In the genomic region with DNA sequence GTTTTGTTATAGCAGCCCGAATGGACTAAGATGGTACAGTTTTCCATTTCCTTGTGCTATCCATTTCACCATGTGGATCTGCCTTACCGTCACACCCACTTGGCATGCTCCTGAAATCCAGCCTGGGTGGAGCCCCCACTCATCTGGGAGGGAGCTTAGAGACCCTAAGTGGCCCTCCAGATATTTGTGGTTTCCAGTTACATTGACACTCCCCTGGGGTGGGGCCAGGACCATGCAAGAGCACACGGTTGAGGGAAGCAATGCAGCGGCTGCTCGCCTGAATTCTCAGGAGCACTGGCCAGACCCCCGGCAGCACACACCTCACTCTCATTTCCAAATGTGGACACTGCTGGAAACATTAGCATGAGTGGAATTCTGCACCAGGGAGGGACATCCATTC, we compare ENCODE assay signal across 17 cellular contexts.
DNase-seq lines count a peak whose midpoint lies in the region; ATAC-seq and TF ChIP-seq lines count a peak whose summit lies in the region.
"Had no signal": no experiment of that assay in that cellular context is flagged by ENCODE, and none has a peak within 500 bp of the region (broad histone marks: within the 10 kb centered on the region; RNA-seq: fewer than 3 reads in every experiment).

No MANE protein-coding gene starts in this region.

- no peaks in the 10 kb centered on the region for H3K36me3 ChIP-seq in left lung

- in situ Hi-C loops in GM13977 (cut with MboI; ENCODE audit: low pct_unique_long_range_greater_than_20kb, low sequenced_read_pairs, unreplicated experiment), result no loop called here

- ATAC-seq in left lung, result peak; percentile 92
- ATAC-seq: A549, HCT116 had no signal

- intact Hi-C loops in left lung (cut with DNase I), result no loop called here

- DNase-seq in NCI-H2029 (lab: John Stamatoyannopoulos, UW) (peak; percentile 12), NCI-H2029 treated with DMSO at 0.1 percent for 48 hours (lab: John Stamatoyannopoulos, UW) (no peak), NCI-H524 (lab: John Stamatoyannopoulos, UW) (peak; percentile 41 to 84), left lung (peak in 1 of 2 donors; percentile 62), cerebellar nuclear complex (lab: John Stamatoyannopoulos, UW) (no peak), GM13977 (ENCODE audit: low spot score) (no peak)
- DNase-seq in activated CD4-positive, CD25-positive, alpha-beta regulatory T cell treated with anti-CD3 and anti-CD28 coated beads, Interleukin-2, amount 50 U/mL, for 72 hours, result no peak
- DNase-seq: AML-193; Caco-2; CD4-positive, alpha-beta T cell; GDM1; GOT3; H7 had no signal

- H3K27ac ChIP-seq in left lung, result no peak overlapping the region
- H3K27ac ChIP-seq: 22Rv1, A549, C4-2B had no signal

- TF ChIP-seq CTCF in left lung (IDR thresholded peaks at IDR 0.05) (no peak), GM13977 (IDR thresholded peaks at IDR 0.05; ENCODE audit: extremely low read depth, insufficient read depth, missing control alignments) (no peak)

- H3K9me3 ChIP-seq in left lung, result no peaks in the 10 kb centered on the region

- H3K4me3 ChIP-seq in left lung, result no peak overlapping the region
- H3K4me3 ChIP-seq: A549 had no signal

- no peaks in the 10 kb centered on the region for H3K4me1 ChIP-seq in left lung
- H3K4me1 ChIP-seq: A549, Caco-2 had no signal

- peaks cover 0 to 6% of the 10 kb centered on the region in 2 donors for H3K27me3 ChIP-seq in left lung

Comparison
In these comparisons a context has a peak if more than half of its experiments do, and no peak if none do; other contexts are left out.
1. DNase-seq: peak in NCI-H2029 (single experiment) and NCI-H524 (2 of 2); none in NCI-H2029 treated with DMSO at 0.1 percent for 48 hours (single experiment), cerebellar nuclear complex (0 of 2), GM13977 (single experiment) and activated CD4-positive, CD25-positive, alpha-beta regulatory T cell treated with anti-CD3 and anti-CD28 coated beads, Interleukin-2, amount 50 U/mL, for 72 hours (single experiment).